ENCODE assay signal across 17 cellular contexts in the genomic region with DNA sequence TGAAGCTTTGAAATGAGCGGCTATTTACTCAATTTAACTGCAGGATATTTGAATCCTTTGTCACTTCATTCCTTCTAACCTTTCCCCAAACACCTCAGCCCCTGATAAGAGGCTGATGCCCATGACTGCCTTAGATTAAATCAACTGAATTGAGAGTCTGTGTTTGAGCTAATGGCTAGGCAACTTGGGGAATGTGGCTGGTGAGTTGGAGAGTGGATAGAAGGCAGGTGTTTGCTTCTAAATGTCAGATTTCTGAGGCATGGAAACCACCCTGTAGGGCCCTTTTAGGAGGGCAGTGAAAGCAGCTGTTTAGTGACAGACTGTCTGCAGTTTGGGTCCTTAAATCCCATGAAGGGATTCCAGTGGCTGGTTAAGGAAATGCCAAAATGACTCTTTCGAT.
"Had no signal": no experiment of that assay in that cellular context is flagged by ENCODE, and none has a peak within 500 bp of the region (broad histone marks: within the 10 kb centered on the region; RNA-seq: fewer than 3 reads in every experiment).

No MANE protein-coding gene starts in this region.

- DNase-seq: activated B cell treated with CpG ODN at 0.5 μM for 24 hours; activated CD4-positive, alpha-beta memory T cell treated with anti-CD3 and anti-CD28 coated beads for 36 hours; activated CD4-positive, alpha-beta T cell treated with anti-CD3 and anti-CD28 coated beads for 4 hours; activated naive CD4-positive, alpha-beta T cell; activated naive CD8-positive, alpha-beta T cell treated with anti-CD3 and anti-CD28 coated beads for 36 hours; activated T-cell treated with anti-CD3 and anti-CD28 coated beads for 4 hours; amniotic stem cell; body of pancreas; caudate nucleus; effector memory CD8-positive, alpha-beta T cell; immature natural killer cell; lower lobe of right lung; right lobe of liver; stimulated activated CD4-positive, alpha-beta T cell treated with anti-CD3 and anti-CD28 coated beads, Interleukin-4, amount 100 ng/mL, for 4 hours; T-cell; testis; upper lobe of right lung had no signal

- H3K9me3 ChIP-seq: body of pancreas, lower lobe of right lung, right lobe of liver, testis, upper lobe of right lung had no signal

- H3K4me1 ChIP-seq: testis had no signal

- H3K36me3 ChIP-seq: lower lobe of right lung, right lobe of liver, upper lobe of right lung had no signal

- H3K27ac ChIP-seq: body of pancreas, lower lobe of right lung, right lobe of liver, testis, upper lobe of right lung had no signal

- H3K27me3 ChIP-seq: body of pancreas, right lobe of liver, testis, upper lobe of right lung had no signal

- H3K4me3 ChIP-seq: body of pancreas, lower lobe of right lung, right lobe of liver, testis, upper lobe of right lung had no signal
